In the genomic region with DNA sequence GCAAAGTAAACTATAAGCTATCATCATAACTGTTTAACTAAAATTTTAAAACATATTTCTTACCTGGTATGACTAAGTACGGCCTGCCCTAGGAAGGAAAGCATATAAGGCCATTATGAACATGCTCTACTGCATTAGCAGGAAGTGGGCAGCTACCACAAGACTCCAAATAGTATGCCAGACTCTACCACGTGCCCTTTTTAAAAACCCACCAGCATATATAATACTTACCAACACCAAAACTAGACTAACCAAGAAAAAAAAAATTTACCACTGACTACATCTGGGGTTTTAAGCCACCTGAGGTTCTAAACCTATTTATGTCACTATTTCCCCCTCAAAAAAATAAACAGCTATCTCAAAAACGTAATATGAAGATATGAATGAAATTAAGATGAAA, we compare ENCODE assay signal across 7 cellular contexts. TPM values are rescaled to one million over a fixed set of nuclear protein-coding genes. Genes with fewer than 3 reads are reported as not detected.
DNase-seq lines count a peak whose midpoint lies in the region; ATAC-seq and TF ChIP-seq lines count a peak whose summit lies in the region.

No MANE protein-coding gene starts in this region.

- BruUV-seq in PC-3 (replicated peaks; lab: Mats Ljungman, UMichigan) (no TSS peak), A673 (replicated peaks; lab: Mats Ljungman, UMichigan) (no TSS peak)

- no peaks in the 10 kb centered on the region for H3K9me2 ChIP-seq in PC-3 (replicated peaks; ENCODE audit: low read length)

- H3K27ac ChIP-seq in PC-3 (ENCODE audit: low read length) (no peak overlapping the region), A673 (ENCODE audit: low read depth, low read length, poor library complexity, severe bottlenecking) (no peak overlapping the region), breast epithelium (no peak overlapping the region)

- H3K4me3 ChIP-seq in PC-3 (ENCODE audit: low read length) (no peak overlapping the region), epithelial cell of esophagus (ENCODE audit: low read length) (no peak overlapping the region), A673 (ENCODE audit: low read depth, low read length, poor library complexity, severe bottlenecking) (no peak overlapping the region), breast epithelium (no peak overlapping the region)

- peaks cover 86% of the 10 kb centered on the region for H3K79me2 ChIP-seq in PC-3 (ENCODE audit: low read length)

- H3K9me3 ChIP-seq in PC-3 (ENCODE audit: low read length), result no peaks in the 10 kb centered on the region
- H3K9me3 ChIP-seq in A673 (ENCODE audit: low read depth, low read length, poor library complexity, severe bottlenecking), result no peaks in the 10 kb centered on the region
- H3K9me3 ChIP-seq in breast epithelium, result no peaks in the 10 kb centered on the region

- H2AFZ ChIP-seq in PC-3 (ENCODE audit: low read length), result no peak overlapping the region

- TF ChIP-seq POLR2A in breast epithelium (IDR thresholded peaks at IDR 0.05), result no peak

- DNase-seq in PC-3, result no peak
- DNase-seq in epithelial cell of esophagus (ENCODE audit: low read depth), result peak; percentile 23
- DNase-seq in NCI-H510A treated with DMSO at 0.1 percent for 48 hours (lab: John Stamatoyannopoulos, UW), result no peak
- no peak for DNase-seq in A673 (ENCODE audit: low spot score)
- no peak for DNase-seq in breast epithelium (ENCODE audit: low spot score in 2 of 2)

- no peak for TF ChIP-seq CTCF in PC-3 (conservative IDR thresholded peaks at IDR 0.05; ENCODE audit: low read depth, low read length)
- TF ChIP-seq CTCF in epithelial cell of esophagus (IDR thresholded peaks at IDR 0.05; ENCODE audit: insufficient read depth, low read depth, low read length, missing control alignments), result no peak
- TF ChIP-seq CTCF in A673 (conservative IDR thresholded peaks at IDR 0.05; ENCODE audit: low read depth, low read length), result no peak
- TF ChIP-seq CTCF in breast epithelium (IDR thresholded peaks at IDR 0.05), result no peak

- H3K9ac ChIP-seq in PC-3 (ENCODE audit: low read length), result no peak overlapping the region

- no peaks in the 10 kb centered on the region for H4K20me1 ChIP-seq in PC-3 (ENCODE audit: low read length)

- ATAC-seq in GM19025 (IDR thresholded peaks at IDR 0.05; ENCODE audit: low read depth, unreplicated experiment), result peak; percentile 97
- ATAC-seq in HG02840 (IDR thresholded peaks at IDR 0.05; ENCODE audit: low FRiP score, unreplicated experiment), result peak; percentile 83
- ATAC-seq in PC-3, result peak; percentile 37; the same call in 1 of the 2 replicates

- H3K27me3 ChIP-seq in PC-3 (ENCODE audit: low read length) (no peaks in the 10 kb centered on the region), A673 (replicated peaks; ENCODE audit: insufficient read depth, low read depth, low read length, poor library complexity) (no peaks in the 10 kb centered on the region), breast epithelium (no peaks in the 10 kb centered on the region)

- H3K4me1 ChIP-seq in PC-3 (ENCODE audit: insufficient read depth, low read length), result peaks cover 13% of the 10 kb centered on the region
- peaks cover 6% of the 10 kb centered on the region for H3K4me1 ChIP-seq in A673 (ENCODE audit: insufficient read depth, low read length, poor library complexity, severe bottlenecking)
- no peaks in the 10 kb centered on the region for H3K4me1 ChIP-seq in breast epithelium

- no peaks in the 10 kb centered on the region for H3F3A ChIP-seq in PC-3 (ENCODE audit: low read length, unreplicated experiment)

- H3K4me2 ChIP-seq in PC-3 (ENCODE audit: low read length), result no peak overlapping the region

- intact Hi-C loops in PC-3 (cut with micrococcal nuclease) (no loop called here), A673 (cut with micrococcal nuclease; ENCODE audit: unreplicated experiment) (no loop called here), breast epithelium (cut with DNase I; ENCODE audit: low total_unique reads) (no loop called here)

- POLR2A ChIA-PET in PC-3 (lab: Charles Lee; ENCODE audit: unreplicated experiment) (no interaction called here), A673 (lab: Charles Lee; ENCODE audit: low non-redundant PET) (no interaction called here)

- H3K36me3 ChIP-seq in PC-3 (ENCODE audit: low read depth, low read length), result peaks cover 12% of the 10 kb centered on the region; the same call in 1 of the 2 replicates
- no peaks in the 10 kb centered on the region for H3K36me3 ChIP-seq in A673 (ENCODE audit: insufficient read depth, low read length, poor library complexity, severe bottlenecking)
- no peaks in the 10 kb centered on the region for H3K36me3 ChIP-seq in breast epithelium

- CTCF ChIA-PET in PC-3 (lab: Charles Lee), result no interaction called here
- CTCF ChIA-PET in A673 (lab: Charles Lee), result no interaction called here

RNA-seq across cellular contexts. Expression of gene NUDCD3, which starts 30.1 kb away (rescaled TPM):
- total RNA-seq in PC-3 (2014; rRNA removed) (82.3 and 93.6 TPM in 2 replicates), A673 (2021) (119 and 123 TPM in 2 replicates), breast epithelium (10 to 100 TPM; 52.1 to 64.0 (median 60.0) TPM)

Comparison
In these comparisons a context has a peak if more than half of its experiments do, and no peak if none do; other contexts are left out.
1. ATAC-seq: peak in every context shown above with its lines; median percentile 97 in GM19025; 83 in HG02840; 37 in PC-3.